8 cellular contexts compared by ENCODE assay signal in the genomic region with DNA sequence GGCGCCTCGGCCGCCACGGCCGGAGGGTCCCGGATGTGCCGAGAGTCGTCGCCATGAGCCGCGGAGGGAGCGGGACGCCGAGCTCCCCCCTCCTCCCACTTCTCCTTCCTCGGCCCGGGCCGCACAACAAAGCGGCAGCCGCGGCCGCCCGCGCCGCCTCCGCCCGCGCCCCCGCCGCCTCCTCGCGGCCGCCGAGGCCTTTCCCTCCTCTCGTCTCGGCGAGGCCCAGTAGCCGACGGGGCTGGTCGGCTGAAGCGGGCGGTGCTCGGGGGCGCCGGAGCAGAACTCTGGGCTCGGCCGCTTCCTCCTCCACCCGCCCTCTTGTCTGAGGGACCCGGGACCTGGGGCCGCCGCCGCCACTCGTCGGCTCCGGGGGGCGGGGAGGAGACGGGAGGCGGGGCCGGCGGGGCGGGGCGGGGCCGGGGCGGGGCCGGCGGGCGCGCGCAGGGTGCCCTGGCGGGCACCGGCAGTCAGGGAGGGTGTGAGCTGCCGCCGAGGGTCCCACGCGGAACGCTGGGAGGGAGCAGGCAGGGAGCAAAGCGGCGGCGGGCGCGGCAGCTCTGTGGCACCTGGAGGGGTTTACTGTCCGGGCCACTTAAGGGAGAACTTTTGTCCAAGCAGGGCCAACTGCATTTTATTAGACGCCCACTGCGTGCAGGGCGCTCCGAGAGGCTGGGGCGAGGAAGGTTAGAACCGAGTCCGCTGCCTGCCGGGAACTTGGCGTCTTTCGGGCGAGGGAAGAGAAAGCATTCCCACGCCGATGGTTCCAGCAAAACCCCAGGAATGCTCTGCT. TPM values are rescaled to one million over a fixed set of nuclear protein-coding genes. Genes with fewer than 3 reads are reported as not detected.
DNase-seq lines count a peak whose midpoint lies in the region; ATAC-seq and TF ChIP-seq lines count a peak whose summit lies in the region.

Gene SMURF2, minus strand, starts transcription at position 327 of the 793 bp plus-strand sequence. CDS start 427 bp downstream, outside the sequence.

- intact Hi-C loops in right lobe of liver (cut with DNase I), result no loop called here

- TF ChIP-seq POLR2A in GM18526 (IDR thresholded peaks at IDR 0.05; ENCODE audit: extremely low read depth, insufficient read length) (peak; percentile 83), right lobe of liver (IDR thresholded peaks at IDR 0.05) (peak; percentile 95)

- TF ChIP-seq CTCF in right lobe of liver (IDR thresholded peaks at IDR 0.05), result peak in 1 of 4 donors; percentile 2

- no peaks in the 10 kb centered on the region for H3K36me3 ChIP-seq in right lobe of liver

- peaks cover 0 to 11% (median 0%) of the 10 kb centered on the region in 4 donors for H3K4me1 ChIP-seq in right lobe of liver

- peak; percentile 42 for ATAC-seq in HG03060 (IDR thresholded peaks at IDR 0.05; ENCODE audit: low read depth, unreplicated experiment)
- peak; percentile 91 to 96 (median 94) for ATAC-seq in right lobe of liver

- H3K4me3 ChIP-seq in right lobe of liver, result peak within 1 kb of the TSS; percentile 30 to 73 (median 61)

- 0% methylated on average over 14 of the region's 94 CpGs for WGBS in right lobe of liver (ENCODE audit: insufficient coverage, low coverage, low lambda C conversion rate, missing lambda C conversion rate)

- DNase-seq in AG08396 (ENCODE audit: low spot score) (peak; percentile 87), NCI-H2227 treated with DMSO at 0.1 percent for 48 hours (lab: John Stamatoyannopoulos, UW) (peak; percentile 66), dermis blood vessel endothelial cell (peak; percentile 78), right lobe of liver (peak; percentile 85 to 88 (median 87))
- DNase-seq in activated CD4-positive, alpha-beta T cell treated with anti-CD3 and anti-CD28 coated beads, Interleukin-2, amount 50 U/mL, for 24 hours (ENCODE audit: low read depth in 1 of 2, low spot score in 1 of 2), result peak; percentile 57 to 64
- DNase-seq in stimulated activated CD4-positive, alpha-beta T cell treated with anti-CD3 and anti-CD28 coated beads, Interleukin-4, amount 100 ng/mL, for 4 hours, result peak; percentile 72 to 73

- H3K27ac ChIP-seq in right lobe of liver, result peak within 1 kb of the TSS; percentile 78 to 86 (median 83)

- H3K27me3 ChIP-seq in right lobe of liver, result no peaks in the 10 kb centered on the region

- H3K9me3 ChIP-seq in right lobe of liver, result no peaks in the 10 kb centered on the region

RNA-seq across cellular contexts. Expression of gene SMURF2, which starts in this region (rescaled TPM):
- total RNA-seq in dermis blood vessel endothelial cell (124 and 150 TPM in 2 replicates), right lobe of liver (1 to 10 TPM; 2.5 to 6.8 (median 4.0) TPM)

Comparison
In these comparisons a context has a peak if more than half of its experiments do, and no peak if none do; other contexts are left out.
1. Peak in every context shown above with its lines: DNase-seq, ATAC-seq, H3K4me3 ChIP-seq and H3K27ac ChIP-seq.
2. RNA of gene SMURF2 (total RNA-seq): 124 to 150 TPM in dermis blood vessel endothelial cell; 2.5 to 6.8 TPM in right lobe of liver; every median in the first group is over 10 times any median in the second.